In the genomic region with DNA sequence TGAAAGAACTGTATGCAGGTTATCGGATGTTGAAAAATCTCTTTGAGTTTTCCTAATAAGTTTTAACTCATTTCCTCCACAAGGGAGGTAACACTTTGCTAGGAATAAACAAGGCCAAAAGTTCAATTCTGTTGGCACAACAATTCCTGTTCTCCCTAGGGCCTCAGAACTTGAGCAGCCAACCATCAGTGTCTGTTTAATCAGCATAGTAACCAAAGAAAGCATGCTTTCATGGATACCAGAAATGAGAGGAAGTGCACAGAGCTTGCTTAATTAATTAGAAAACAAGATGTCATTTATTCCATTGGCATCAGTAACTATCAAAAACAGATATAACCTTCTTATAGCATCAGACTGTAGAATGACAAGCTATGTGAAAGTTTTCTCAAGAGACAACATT, we compare ENCODE assay signal across 19 cellular contexts.
DNase-seq lines count a peak whose midpoint lies in the region; ATAC-seq, FAIRE-seq and TF ChIP-seq lines count a peak whose summit lies in the region.
"Had no signal": no experiment of that assay in that cellular context is flagged by ENCODE, and none has a peak within 500 bp of the region (broad histone marks: within the 10 kb centered on the region; RNA-seq: fewer than 3 reads in every experiment).

No MANE protein-coding gene starts in this region.

- H2BK120ac ChIP-seq in neuronal stem cell (ENCODE audit: low read depth, low read length), result no peak overlapping the region

- H2BK12ac ChIP-seq in neuronal stem cell (ENCODE audit: low read length), result no peak overlapping the region

- no peak overlapping the region for H2BK15ac ChIP-seq in neuronal stem cell (ENCODE audit: low read length)

- H3K4me3 ChIP-seq in right cardiac atrium (ENCODE audit: low read length) (no peak overlapping the region), neuronal stem cell (ENCODE audit: low read length in 2 of 2) (no peak overlapping the region)
- H3K4me3 ChIP-seq: BLaER1, GM12878 had no signal

- H3K23ac ChIP-seq in neuronal stem cell (ENCODE audit: low read depth, low read length, poor library complexity), result no peak overlapping the region

- ATAC-seq in left ventricle myocardium superior (peak; percentile 40), right cardiac atrium (no peak)
- ATAC-seq: GM12878 had no signal

- no peak overlapping the region for H4K8ac ChIP-seq in neuronal stem cell (ENCODE audit: low read depth, low read length)

- no peak for FAIRE-seq in H54 (lab: Jason Lieb, UNC)
- FAIRE-seq: GM12878, GM19239, H1, HTR-8/SVneo had no signal

- no peaks in the 10 kb centered on the region for H3K79me1 ChIP-seq in neuronal stem cell (ENCODE audit: low read depth, low read length)

- 0% methylated on average over 1 of the region's 1 CpG for WGBS in right cardiac atrium
- no CpG with 5 or more reads among the region's 1 CpG for WGBS in neuronal stem cell (ENCODE audit: extremely low coverage in 2 of 2, insufficient read length in 2 of 2, insufficient replicate concordance in 1 of 2), 2 donors

- no peak overlapping the region for H3K4ac ChIP-seq in neuronal stem cell (ENCODE audit: low read length)

- no peak for DNase-seq in left ventricle myocardium superior
- DNase-seq in right cardiac atrium, result no peak
- DNase-seq in foreskin melanocyte, result peak; percentile 81
- no peak for DNase-seq in neuronal stem cell (ENCODE audit: low spot score)
- DNase-seq in H4 (ENCODE audit: low spot score), result no peak
- DNase-seq in H54 (ENCODE audit: insufficient read length, low spot score), result no peak
- DNase-seq in effector CD4-positive, alpha-beta T cell, result no peak
- DNase-seq: 8988T; Calu3; CD4-positive, alpha-beta memory T cell; DND-41; EL; HCEC 1CT; IMR-90 had no signal

- no peak overlapping the region for H3K4me2 ChIP-seq in neuronal stem cell (ENCODE audit: insufficient read depth, low read length, poor library complexity, severe bottlenecking)
- H3K4me2 ChIP-seq: BLaER1 had no signal

- intact Hi-C loops in left ventricle myocardium superior (cut with micrococcal nuclease) (no loop called here), right cardiac atrium (cut with DNase I) (no loop called here)

- H2AK5ac ChIP-seq in neuronal stem cell (ENCODE audit: low read depth, low read length), result no peak overlapping the region

- peak overlapping the region; percentile 47 for H2AFZ ChIP-seq in neuronal stem cell (ENCODE audit: low read length)

- no peak overlapping the region for H4K91ac ChIP-seq in neuronal stem cell (ENCODE audit: low read depth, low read length, poor library complexity)

- H3K4me1 ChIP-seq in right cardiac atrium (ENCODE audit: control insufficient read depth, insufficient read depth, low read length), result no peaks in the 10 kb centered on the region
- H3K4me1 ChIP-seq in neuronal stem cell (ENCODE audit: control insufficient read depth in 2 of 2, insufficient read depth in 1 of 2, low read depth in 1 of 2, low read length in 2 of 2), result peaks cover 0 to 3% of the 10 kb centered on the region in 2 donors
- H3K4me1 ChIP-seq: BLaER1 had no signal

- H3K27me3 ChIP-seq in right cardiac atrium (ENCODE audit: control insufficient read depth, insufficient read depth) (no peaks in the 10 kb centered on the region), neuronal stem cell (ENCODE audit: control insufficient read depth in 3 of 3, insufficient read depth in 3 of 3, low read depth in 1 of 3, low read length in 3 of 3) (no peaks in the 10 kb centered on the region)
- H3K27me3 ChIP-seq: BLaER1 had no signal

- no peak overlapping the region for H2BK5ac ChIP-seq in neuronal stem cell (ENCODE audit: low read length)

- H3K18ac ChIP-seq in neuronal stem cell (ENCODE audit: low read length), result no peak overlapping the region

- no peaks in the 10 kb centered on the region for H3K36me3 ChIP-seq in neuronal stem cell (replicated peaks in 1 of 2; ENCODE audit: control insufficient read depth in 2 of 2, insufficient read depth in 2 of 2, low read length in 2 of 2)
- H3K36me3 ChIP-seq: BLaER1 had no signal

- no peak overlapping the region for H3K27ac ChIP-seq in right cardiac atrium (ENCODE audit: low read length)
- no peak overlapping the region for H3K27ac ChIP-seq in neuronal stem cell (replicated peaks; ENCODE audit: low read length)
- H3K27ac ChIP-seq: BLaER1 had no signal

- H3K14ac ChIP-seq in neuronal stem cell (ENCODE audit: low read length), result no peak overlapping the region

- peaks cover 3% of the 10 kb centered on the region for H3K9me3 ChIP-seq in right cardiac atrium (ENCODE audit: control insufficient read depth, low read length)
- H3K9me3 ChIP-seq in neuronal stem cell (replicated peaks in 1 of 2; ENCODE audit: control insufficient read depth in 2 of 2, insufficient read depth in 1 of 2, low read depth in 1 of 2, low read length in 2 of 2), result peaks cover 0 to 5% of the 10 kb centered on the region in 2 donors
- H3K9me3 ChIP-seq: BLaER1 had no signal

- no peak for TF ChIP-seq POLR2A in H54 (IDR thresholded peaks at IDR 0.05; ENCODE audit: low read depth, low read length)

- H3K9ac ChIP-seq in neuronal stem cell (ENCODE audit: low read depth, low read length, poor library complexity), result no peak overlapping the region
- H3K9ac ChIP-seq: BLaER1 had no signal
